ENCODE assay signal across 10 cellular contexts in the genomic region with DNA sequence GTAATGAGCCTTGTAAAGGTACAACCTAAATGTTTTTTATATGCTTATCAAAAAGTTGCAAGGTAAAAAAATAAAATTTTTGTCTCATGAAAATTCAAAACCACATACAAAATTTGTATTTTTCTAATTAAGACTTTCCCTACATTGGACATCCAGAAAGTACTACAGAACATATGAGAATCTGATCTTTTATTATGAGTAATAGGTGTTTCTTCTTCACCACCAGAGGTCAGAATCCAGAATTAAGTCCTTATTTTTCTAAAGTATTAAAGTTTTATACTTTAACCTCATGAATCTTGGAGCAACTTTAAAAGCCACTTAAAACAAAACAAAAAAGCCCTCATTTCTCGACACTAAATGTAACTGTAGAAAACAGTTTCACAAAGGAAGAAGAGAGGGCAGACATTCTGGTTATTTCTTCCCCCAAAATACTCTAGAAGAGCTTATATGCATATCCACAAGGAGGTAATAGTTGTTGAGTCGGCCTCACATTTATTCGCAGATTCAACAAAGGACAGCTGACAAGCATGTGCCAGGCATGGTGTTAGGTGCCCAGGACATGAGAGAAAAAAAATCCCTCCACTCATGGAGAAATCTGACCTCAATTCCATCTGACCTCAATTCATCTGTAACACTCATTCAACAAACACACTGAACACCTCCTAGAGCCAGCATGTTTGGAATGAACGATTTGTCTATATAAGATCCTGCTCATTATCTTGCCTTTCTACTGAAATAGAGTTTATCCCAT.
A peak's percentile ranks its signal among the peaks of the same experiment; 100 is the strongest.
DNase-seq lines count a peak whose midpoint lies in the region; FAIRE-seq and TF ChIP-seq lines count a peak whose summit lies in the region.
"Had no signal": no experiment of that assay in that cellular context is flagged by ENCODE, and none has a peak within 500 bp of the region (broad histone marks: within the 10 kb centered on the region; RNA-seq: fewer than 3 reads in every experiment).

No MANE protein-coding gene starts in this region.

- peak overlapping the region; percentile 1 for H3K4me3 Mint-ChIP-seq in activated naive CD4-positive, alpha-beta T cell treated with anti-CD3 and anti-CD28 coated beads for 36 hours

- no peak for DNase-seq in activated naive CD4-positive, alpha-beta T cell treated with anti-CD3 and anti-CD28 coated beads for 36 hours
- DNase-seq in activated naive CD4-positive, alpha-beta T cell treated with Interleukin-2 at 50 U/mL for 16 hours, result no peak
- DNase-seq in endothelial cell of umbilical vein (ENCODE audit: low read depth, low spot score) (peak; percentile 20), thyroid gland (no peak), NCI-H1092 (lab: John Stamatoyannopoulos, UW) (no peak), ecto neural progenitor cell (ENCODE audit: low spot score) (no peak), NCI-H748 treated with DMSO at 0.1 percent for 48 hours (lab: John Stamatoyannopoulos, UW) (no peak)
- DNase-seq: C1 segment of cervical spinal cord had no signal

- intact Hi-C loops in activated naive CD4-positive, alpha-beta T cell treated with anti-CD3 and anti-CD28 coated beads for 36 hours (cut with micrococcal nuclease), result loop anchor here (1.0 to 10.0 kb wide), 5 partner anchors 26 to 1078 kb away; a partner anchor contains a TSS
- intact Hi-C loops in endothelial cell of umbilical vein (cut with micrococcal nuclease), result loop anchor here (2.0 to 5.0 kb wide), 2 partner anchors 40 to 196 kb away; no protein-coding TSS in a partner anchor
- intact Hi-C loops in thyroid gland (cut with DNase I), result no loop called here

- 49 to 54% methylated on average over 4 of the region's 4 CpGs for WGBS in thyroid gland, 2 donors

- H3K9me3 ChIP-seq in Loucy (ENCODE audit: insufficient read depth, low read depth, low read length) (no peaks in the 10 kb centered on the region), endothelial cell of umbilical vein (replicated peaks; ENCODE audit: control insufficient read depth, insufficient read depth, low read length) (no peaks in the 10 kb centered on the region), thyroid gland (no peaks in the 10 kb centered on the region)

- H2AFZ ChIP-seq in Loucy (ENCODE audit: low read length), result no peak overlapping the region
- no peak overlapping the region for H2AFZ ChIP-seq in endothelial cell of umbilical vein (ENCODE audit: low read depth, low read length)

- no peaks in the 10 kb centered on the region for H3K9me2 ChIP-seq in Loucy (replicated peaks; ENCODE audit: low read depth, low read length)

- H3K9ac ChIP-seq in Loucy (ENCODE audit: low read depth, low read length, poor library complexity, severe bottlenecking), result no peak overlapping the region
- no peak overlapping the region for H3K9ac ChIP-seq in endothelial cell of umbilical vein (replicated peaks; ENCODE audit: extremely low read depth, insufficient read depth, low read length)

- no peaks in the 10 kb centered on the region for H3K9me3 Mint-ChIP-seq in activated naive CD4-positive, alpha-beta T cell treated with anti-CD3 and anti-CD28 coated beads for 36 hours

- no peaks in the 10 kb centered on the region for H3K27me3 ChIP-seq in Loucy (ENCODE audit: insufficient read depth, low read length, poor library complexity, severe bottlenecking)
- H3K27me3 ChIP-seq in endothelial cell of umbilical vein (ENCODE audit: control insufficient read depth in 2 of 2, insufficient read depth in 2 of 2, low read length in 2 of 2), result no peaks in the 10 kb centered on the region
- H3K27me3 ChIP-seq in thyroid gland, result no peaks in the 10 kb centered on the region

- no TSS peak for BruUV-seq in endothelial cell of umbilical vein (replicated peaks; lab: Mats Ljungman, UMichigan)

- FAIRE-seq in endothelial cell of umbilical vein (lab: Jason Lieb, UNC), result no peak

- no peaks in the 10 kb centered on the region for H3F3A ChIP-seq in Loucy (ENCODE audit: low read depth)

- H3K4me2 ChIP-seq in Loucy (ENCODE audit: low read depth, low read length, poor library complexity, severe bottlenecking), result peak overlapping the region; percentile 24
- H3K4me2 ChIP-seq in endothelial cell of umbilical vein (ENCODE audit: insufficient read depth, low read length), result peak overlapping the region; percentile 6

- POLR2A ChIA-PET in endothelial cell of umbilical vein (lab: Charles Lee), result no interaction called here

- H3K9me1 ChIP-seq in endothelial cell of umbilical vein (replicated peaks; ENCODE audit: control insufficient read depth, extremely low read depth, insufficient read depth, low read length), result no peaks in the 10 kb centered on the region

- H3K4me1 ChIP-seq in Loucy (ENCODE audit: insufficient read depth, low read length, poor library complexity, severe bottlenecking) (peaks cover 50% of the 10 kb centered on the region), endothelial cell of umbilical vein (ENCODE audit: control insufficient read depth, extremely low read depth, insufficient read depth, low read length) (peaks cover 10% of the 10 kb centered on the region), thyroid gland (peaks cover 54 to 62% of the 10 kb centered on the region in 2 donors)

- peak; percentile 58 for TF ChIP-seq CTCF in Loucy (conservative IDR thresholded peaks at IDR 0.05; ENCODE audit: low read length)
- no peak for TF ChIP-seq CTCF in endothelial cell of umbilical vein (IDR thresholded peaks at IDR 0.05; ENCODE audit: extremely low read depth in 1 of 2, insufficient read depth in 1 of 2, low read depth in 1 of 2, low read length in 2 of 2)
- TF ChIP-seq CTCF in thyroid gland (IDR thresholded peaks at IDR 0.05), result peak in 3 of 6 experiments; percentile 33 to 37 (median 35)

- CTCF ChIA-PET in activated naive CD4-positive, alpha-beta T cell treated with anti-CD3 and anti-CD28 coated beads for 36 hours (lab: Charles Lee), result interaction anchor here (0.6 to 2.1 kb wide), 10 partner anchors 12 to 129 kb away, joined by 3 to 7 read pairs (median 4); a partner anchor contains a TSS
- CTCF ChIA-PET in endothelial cell of umbilical vein (lab: Charles Lee), result interaction anchor here (0.7 to 2.2 kb wide), 18 partner anchors 10 to 558 kb away, joined by 3 to 27 read pairs (median 4); a partner anchor contains a TSS

- peaks cover 69% of the 10 kb centered on the region for H3K4me1 Mint-ChIP-seq in activated naive CD4-positive, alpha-beta T cell treated with anti-CD3 and anti-CD28 coated beads for 36 hours (ENCODE audit: low read depth)

- dilution Hi-C loops in endothelial cell of umbilical vein (cut with MboI; ENCODE audit: extremely low pct_ligation_motif_present, low sequenced_read_pairs), result no loop called here

- TF ChIP-seq POLR2A in endothelial cell of umbilical vein (IDR thresholded peaks at IDR 0.05; ENCODE audit: low read depth, low read length) (no peak), thyroid gland (IDR thresholded peaks at IDR 0.05) (no peak)

- H3K4me3 ChIP-seq in Loucy (ENCODE audit: low read length, poor library complexity, severe bottlenecking) (no peak overlapping the region), endothelial cell of umbilical vein (replicated peaks in 1 of 3; ENCODE audit: insufficient read depth in 1 of 3, low read depth in 1 of 3, low read length in 3 of 3) (no peak overlapping the region), thyroid gland (replicated peaks in 1 of 3) (no peak overlapping the region)
- H3K4me3 ChIP-seq: skin epidermis had no signal

- H3K36me3 Mint-ChIP-seq in activated naive CD4-positive, alpha-beta T cell treated with anti-CD3 and anti-CD28 coated beads for 36 hours (ENCODE audit: low read depth), result peaks cover 3% of the 10 kb centered on the region

- H4K20me1 ChIP-seq in Loucy (ENCODE audit: insufficient read depth, low read length, poor library complexity, severe bottlenecking) (peaks cover 48% of the 10 kb centered on the region), endothelial cell of umbilical vein (replicated peaks; ENCODE audit: control insufficient read depth, extremely low read depth, insufficient read depth, low read length) (no peaks in the 10 kb centered on the region)

- H3K27me3 Mint-ChIP-seq in activated naive CD4-positive, alpha-beta T cell treated with anti-CD3 and anti-CD28 coated beads for 36 hours (ENCODE audit: low read depth), result no peaks in the 10 kb centered on the region

- no peak overlapping the region for H3K27ac ChIP-seq in endothelial cell of umbilical vein (ENCODE audit: insufficient read depth, low read depth, low read length)
- H3K27ac ChIP-seq in thyroid gland, result peak overlapping the region; percentile 33 to 73 (median 71)
- H3K27ac ChIP-seq: skin epidermis had no signal

- H3K79me2 ChIP-seq in Loucy (ENCODE audit: insufficient read depth, low read length) (peaks cover 89% of the 10 kb centered on the region), endothelial cell of umbilical vein (ENCODE audit: control insufficient read depth, insufficient read depth, low read length) (no peaks in the 10 kb centered on the region)

- H3K36me3 ChIP-seq in Loucy (ENCODE audit: insufficient read depth, low read length) (no peaks in the 10 kb centered on the region; the same call in 1 of the 2 replicates), endothelial cell of umbilical vein (ENCODE audit: control insufficient read depth in 2 of 2, extremely low read depth in 1 of 2, insufficient read depth in 2 of 2, low read length in 2 of 2) (no peaks in the 10 kb centered on the region), thyroid gland (no peaks in the 10 kb centered on the region)

- peak overlapping the region; percentile 2 for H3K27ac Mint-ChIP-seq in activated naive CD4-positive, alpha-beta T cell treated with anti-CD3 and anti-CD28 coated beads for 36 hours

TF ChIP-seq in endothelial cell of umbilical vein, 7 proteins besides CTCF, POLR2A, EP300 and RAD21:
- no peak for TF ChIP-seq EZH2 (IDR thresholded peaks at IDR 0.05; ENCODE audit: borderline replicate concordance, low read depth, low read length, severe bottlenecking)
